Comparison of ENCODE assay signal across 1 cellular context in genomic region chr2:128755693-128756371, GRCh38.
TF ChIP-seq lines count a peak whose summit lies in the region.

No MANE protein-coding gene starts in this region.

TF ChIP-seq in GM12878, 131 proteins besides CTCF, POLR2A, EP300 and RAD21:
- TF ChIP-seq E4F1 (IDR thresholded peaks at IDR 0.05; ENCODE audit: borderline replicate concordance, partially characterized antibody) = no peak
- TF ChIP-seq YBX1 (IDR thresholded peaks at IDR 0.05) = no peak
- TF ChIP-seq GABPA (IDR thresholded peaks at IDR 0.05; ENCODE audit: low read depth) = no peak
- TF ChIP-seq FOXM1 (IDR thresholded peaks at IDR 0.05; ENCODE audit: low read depth, low read length) = no peak
- TF ChIP-seq KDM1A (IDR thresholded peaks at IDR 0.05; ENCODE audit: borderline replicate concordance) = no peak
- no peak for TF ChIP-seq PRDM15 (CRISPR knock-in tag; IDR thresholded peaks at IDR 0.05)
- TF ChIP-seq, protein P1, sequence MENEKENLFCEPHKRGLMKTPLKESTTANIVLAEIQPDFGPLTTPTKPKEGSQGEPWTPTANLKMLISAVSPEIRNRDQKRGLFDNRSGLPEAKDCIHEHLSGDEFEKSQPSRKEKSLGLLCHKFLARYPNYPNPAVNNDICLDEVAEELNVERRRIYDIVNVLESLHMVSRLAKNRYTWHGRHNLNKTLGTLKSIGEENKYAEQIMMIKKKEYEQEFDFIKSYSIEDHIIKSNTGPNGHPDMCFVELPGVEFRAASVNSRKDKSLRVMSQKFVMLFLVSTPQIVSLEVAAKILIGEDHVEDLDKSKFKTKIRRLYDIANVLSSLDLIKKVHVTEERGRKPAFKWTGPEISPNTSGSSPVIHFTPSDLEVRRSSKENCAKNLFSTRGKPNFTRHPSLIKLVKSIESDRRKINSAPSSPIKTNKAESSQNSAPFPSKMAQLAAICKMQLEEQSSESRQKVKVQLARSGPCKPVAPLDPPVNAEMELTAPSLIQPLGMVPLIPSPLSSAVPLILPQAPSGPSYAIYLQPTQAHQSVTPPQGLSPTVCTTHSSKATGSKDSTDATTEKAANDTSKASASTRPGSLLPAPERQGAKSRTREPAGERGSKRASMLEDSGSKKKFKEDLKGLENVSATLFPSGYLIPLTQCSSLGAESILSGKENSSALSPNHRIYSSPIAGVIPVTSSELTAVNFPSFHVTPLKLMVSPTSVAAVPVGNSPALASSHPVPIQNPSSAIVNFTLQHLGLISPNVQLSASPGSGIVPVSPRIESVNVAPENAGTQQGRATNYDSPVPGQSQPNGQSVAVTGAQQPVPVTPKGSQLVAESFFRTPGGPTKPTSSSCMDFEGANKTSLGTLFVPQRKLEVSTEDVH (IDR thresholded peaks at IDR 0.05; ENCODE audit: low read depth, partially characterized antibody) = no peak
